3 cellular contexts compared by ENCODE assay signal in genomic region chr2:15911270-15911669, GRCh38. TPM values are rescaled to one million over a fixed set of nuclear protein-coding genes. Genes with fewer than 3 reads are reported as not detected.
"Had no signal": no experiment of that assay in that cellular context is flagged by ENCODE, and none has a peak within 500 bp of the region (broad histone marks: within the 10 kb centered on the region; RNA-seq: fewer than 3 reads in every experiment).

No MANE protein-coding gene starts in this region.

RNA-seq across cellular contexts. Expression of gene MYCN, which starts 29.1 kb away (rescaled TPM):
- total RNA-seq: M059J, OCI-LY7, PC-9 had no signal
